ENCODE assay signal across 9 cellular contexts in genomic region chr6:139149383-139149782, GRCh38. TPM values are rescaled to one million over a fixed set of nuclear protein-coding genes. Genes with fewer than 3 reads are reported as not detected.
A peak's percentile ranks its signal among the peaks of the same experiment; 100 is the strongest.
DNase-seq lines count a peak whose midpoint lies in the region; ATAC-seq and TF ChIP-seq lines count a peak whose summit lies in the region.
"Had no signal": no experiment of that assay in that cellular context is flagged by ENCODE, and none has a peak within 500 bp of the region (broad histone marks: within the 10 kb centered on the region; RNA-seq: fewer than 3 reads in every experiment).

No MANE protein-coding gene starts in this region.

- H3K27ac ChIP-seq in psoas muscle (no peak overlapping the region), tibial nerve (no peak overlapping the region)

- H3K4me1 ChIP-seq in psoas muscle (peaks cover 91% of the 10 kb centered on the region), tibial nerve (peaks cover 0 to 82% (median 31%) of the 10 kb centered on the region in 4 donors)

- H3K4me1 Mint-ChIP-seq in T-helper 1 cell treated with Interleukin-12 subunit alpha and Interleukin-12 subunit beta and Interleukin-4 antibody, amounts not matched to agents 30 μg/mL and 1 μg/mL, for 36 hours (ENCODE audit: low read depth), result peaks cover 81% of the 10 kb centered on the region
- peaks cover 91% of the 10 kb centered on the region for H3K4me1 Mint-ChIP-seq in activated CD4-positive, alpha-beta memory T cell treated with anti-CD3 and anti-CD28 coated beads for 36 hours (ENCODE audit: low read depth)

- DNase-seq in T-helper 1 cell (no peak), fibroblast of the aortic adventitia (ENCODE audit: low read depth) (peak; percentile 82), psoas muscle (no peak), GF-D8 (lab: John Stamatoyannopoulos, UW) (no peak), AG08396 (ENCODE audit: low spot score) (no peak), tibial nerve (ENCODE audit: low spot score in 2 of 2) (no peak)
- no peak for DNase-seq in activated CD4-positive, alpha-beta memory T cell treated with anti-CD3 and anti-CD28 coated beads for 36 hours
- DNase-seq: NCI-H1092 treated with DMSO at 0.1 percent for 48 hours had no signal

- TF ChIP-seq CTCF in fibroblast of the aortic adventitia (IDR thresholded peaks at IDR 0.05; ENCODE audit: insufficient read depth, low read length) (no peak), psoas muscle (IDR thresholded peaks at IDR 0.05) (no peak), tibial nerve (IDR thresholded peaks at IDR 0.05) (no peak)

- H3K36me3 Mint-ChIP-seq in T-helper 1 cell treated with Interleukin-12 subunit alpha and Interleukin-12 subunit beta and Interleukin-4 antibody, amounts not matched to agents 30 μg/mL and 1 μg/mL, for 36 hours (ENCODE audit: low read depth), result peaks cover 1% of the 10 kb centered on the region
- peaks cover 10% of the 10 kb centered on the region for H3K36me3 Mint-ChIP-seq in activated CD4-positive, alpha-beta memory T cell treated with anti-CD3 and anti-CD28 coated beads for 36 hours

- POLR2A ChIA-PET in activated CD4-positive, alpha-beta memory T cell treated with anti-CD3 and anti-CD28 coated beads for 36 hours (lab: Charles Lee), result interaction anchor here (0.7 to 7.6 kb wide), 4 partner anchors 10 to 226 kb away, joined by 3 to 128 read pairs (median 26); partner anchors contain the start of gene CITED2

- H3K27ac Mint-ChIP-seq in T-helper 1 cell treated with Interleukin-12 subunit alpha and Interleukin-12 subunit beta and Interleukin-4 antibody, amounts not matched to agents 30 μg/mL and 1 μg/mL, for 36 hours, result peak overlapping the region; percentile 67
- H3K27ac Mint-ChIP-seq in activated CD4-positive, alpha-beta memory T cell treated with anti-CD3 and anti-CD28 coated beads for 36 hours, result peak overlapping the region; percentile 99

- H3K27me3 ChIP-seq in psoas muscle (ENCODE audit: insufficient read depth in 3 of 3, low read length in 2 of 3), result no peaks in the 10 kb centered on the region
- no peaks in the 10 kb centered on the region for H3K27me3 ChIP-seq in tibial nerve

- H3K9me3 Mint-ChIP-seq in T-helper 1 cell treated with Interleukin-12 subunit alpha and Interleukin-12 subunit beta and Interleukin-4 antibody, amounts not matched to agents 30 μg/mL and 1 μg/mL, for 36 hours, result no peaks in the 10 kb centered on the region
- no peaks in the 10 kb centered on the region for H3K9me3 Mint-ChIP-seq in activated CD4-positive, alpha-beta memory T cell treated with anti-CD3 and anti-CD28 coated beads for 36 hours

- intact Hi-C loops in activated CD4-positive, alpha-beta memory T cell treated with anti-CD3 and anti-CD28 coated beads for 36 hours (cut with micrococcal nuclease), result loop anchor here (5.0 kb wide), 1 partner anchor 1282 kb away; the partner anchor contains the start of gene TNFAIP3
- intact Hi-C loops in psoas muscle (cut with DNase I), result no loop called here

- CTCF ChIA-PET in activated CD4-positive, alpha-beta memory T cell treated with anti-CD3 and anti-CD28 coated beads for 36 hours (lab: Charles Lee), result interaction anchor here (1.1 to 1.4 kb wide), 2 partner anchors 12 to 221 kb away, joined by 3 to 4 read pairs; no protein-coding TSS in a partner anchor

- no peak overlapping the region for H3K4me3 ChIP-seq in fibroblast of the aortic adventitia (ENCODE audit: low read depth, low read length)
- peak overlapping the region; percentile 1 for H3K4me3 ChIP-seq in psoas muscle
- no peak overlapping the region for H3K4me3 ChIP-seq in tibial nerve

- H3K4me3 Mint-ChIP-seq in T-helper 1 cell treated with Interleukin-12 subunit alpha and Interleukin-12 subunit beta and Interleukin-4 antibody, amounts not matched to agents 30 μg/mL and 1 μg/mL, for 36 hours, result no peak overlapping the region
- H3K4me3 Mint-ChIP-seq in activated CD4-positive, alpha-beta memory T cell treated with anti-CD3 and anti-CD28 coated beads for 36 hours, result peak overlapping the region; percentile 30

- no peaks in the 10 kb centered on the region for H3K9me3 ChIP-seq in psoas muscle
- H3K9me3 ChIP-seq in tibial nerve, result no peaks in the 10 kb centered on the region

- WGBS in psoas muscle, 3 donors, result 10 to 53% (median 28%) methylated on average over 5 of the region's 5 CpGs
- 40 to 48% methylated on average over 5 of the region's 5 CpGs for WGBS in tibial nerve, 2 donors

- H3K27me3 Mint-ChIP-seq in T-helper 1 cell treated with Interleukin-12 subunit alpha and Interleukin-12 subunit beta and Interleukin-4 antibody, amounts not matched to agents 30 μg/mL and 1 μg/mL, for 36 hours (ENCODE audit: low read depth), result no peaks in the 10 kb centered on the region
- no peaks in the 10 kb centered on the region for H3K27me3 Mint-ChIP-seq in activated CD4-positive, alpha-beta memory T cell treated with anti-CD3 and anti-CD28 coated beads for 36 hours

- TF ChIP-seq POLR2A in tibial nerve (IDR thresholded peaks at IDR 0.05), result no peak

- no peak for TF ChIP-seq EP300 in tibial nerve (IDR thresholded peaks at IDR 0.05)

- H3K36me3 ChIP-seq in psoas muscle (ENCODE audit: insufficient read depth in 1 of 2, low read depth in 1 of 2) (no peaks in the 10 kb centered on the region), tibial nerve (no peaks in the 10 kb centered on the region)

- ATAC-seq in psoas muscle, result no peak

RNA-seq across cellular contexts. Expression of gene HECA, which starts 14.5 kb away (rescaled TPM):
- 10 to 100 TPM; 75.7 to 76.6 TPM for total RNA-seq in activated CD4-positive, alpha-beta memory T cell treated with anti-CD3 and anti-CD28 coated beads for 36 hours
- 29.9 and 36.3 TPM in 2 replicates for total RNA-seq in fibroblast of the aortic adventitia (ENCODE audit: low replicate concordance)
- 10 to 100 TPM; 30.8 to 39.7 (median 33.8) TPM for total RNA-seq in psoas muscle
- 10 to 100 TPM in 2 of 3 donors, 1 to 10 TPM in 1; 4.5 to 36.3 (median 16.0) TPM for polyA plus RNA-seq in psoas muscle
- total RNA-seq in tibial nerve, result 10 to 100 TPM; 31.9 to 39.3 (median 35.7) TPM
